8 cellular contexts compared by ENCODE assay signal in genomic region chr4:118849867-118850812, GRCh38. TPM values are rescaled to one million over a fixed set of nuclear protein-coding genes. Genes with fewer than 3 reads are reported as not detected.
A peak's percentile ranks its signal among the peaks of the same experiment; 100 is the strongest.
DNase-seq lines count a peak whose midpoint lies in the region; ATAC-seq, FAIRE-seq and TF ChIP-seq lines count a peak whose summit lies in the region.

No MANE protein-coding gene starts in this region.

- no peak for TF ChIP-seq POLR2A in K562 (conservative IDR thresholded peaks at IDR 0.05)

- no peak for FAIRE-seq in K562 (lab: Jason Lieb, UNC)

- ATAC-seq in HG02943 (IDR thresholded peaks at IDR 0.05; ENCODE audit: low read depth, unreplicated experiment) (peak; percentile 94), PC-3 (no peak), K562 (no peak)

- in situ Hi-C loops in K562 (cut with MboI) = no loop called here

- H3K4me3 ChIP-seq in PC-3 (ENCODE audit: low read length) (peak overlapping the region; percentile 48), K562 (no peak overlapping the region), liver (ENCODE audit: low read depth in 1 of 3, low read length in 3 of 3) (peak overlapping the region; percentile 55 to 92 (median 87)), urinary bladder (ENCODE audit: low read depth, low read length) (peak overlapping the region; percentile 47)

- BruUV-seq in PC-3 (replicated peaks; lab: Mats Ljungman, UMichigan) (no TSS peak), K562 (replicated peaks; lab: Mats Ljungman, UMichigan) (no TSS peak)

- H3K9ac ChIP-seq in PC-3 (ENCODE audit: low read length) (no peak overlapping the region), K562 (ENCODE audit: insufficient read depth in 1 of 2, low read depth in 2 of 2, low read length in 2 of 2) (no peak overlapping the region), liver (ENCODE audit: low read depth in 1 of 2, low read length in 2 of 2) (peak overlapping the region; percentile 61 to 94)

- no peaks in the 10 kb centered on the region for H4K20me1 ChIP-seq in PC-3 (ENCODE audit: low read length)
- H4K20me1 ChIP-seq in K562 (replicated peaks; ENCODE audit: control insufficient read depth, insufficient read depth, low read length) = no peaks in the 10 kb centered on the region

- peak; percentile 6 for DNase-seq in stimulated activated CD8-positive, alpha-beta memory T cell treated with anti-CD3 and anti-CD28 coated beads, Interleukin-12 subunit alpha, Interleukin-12 subunit beta, amount 100 ng/mL, for 1 hour (ENCODE audit: low read depth)
- DNase-seq in stimulated activated CD8-positive, alpha-beta memory T cell treated with anti-CD3 and anti-CD28 coated beads, Interleukin-4, amount 100 ng/mL, for 48 hours = no peak
- DNase-seq in PC-3 = peak; percentile 4
- DNase-seq in K562 (ENCODE audit: extremely low read depth in 1 of 4, low spot score in 3 of 4) = no peak
- no peak for DNase-seq in NCI-H526 (lab: John Stamatoyannopoulos, UW)

- CTCF ChIA-PET in PC-3 (lab: Charles Lee) = no interaction called here
- CTCF ChIA-PET in K562 (lab: Yijun Ruan, JAX; ENCODE audit: low intra/inter-chr PET ratio) = no interaction called here

- H3K27me3 ChIP-seq in PC-3 (ENCODE audit: low read length) (no peaks in the 10 kb centered on the region), K562 (ENCODE audit: control insufficient read depth in 2 of 2, insufficient read depth in 2 of 2, low read length in 2 of 2) (peaks cover 0 to 4% of the 10 kb centered on the region in 2 experiments; a peak in 2 of 5 replicates), liver (ENCODE audit: control insufficient read depth in 4 of 4, insufficient read depth in 4 of 4, low read length in 3 of 4) (no peaks in the 10 kb centered on the region)

- no peak for TF ChIP-seq EP300 in K562 (IDR thresholded peaks at IDR 0.05; ENCODE audit: low read length)

- TF ChIP-seq RAD21 in K562 (CRISPR knock-in tag; conservative IDR thresholded peaks at IDR 0.05 in 1 of 2, IDR thresholded peaks at IDR 0.05 in 1 of 2) (no peak), liver (IDR thresholded peaks at IDR 0.05) (no peak)

- H3K79me2 ChIP-seq in PC-3 (ENCODE audit: low read length) (no peaks in the 10 kb centered on the region), K562 (ENCODE audit: control insufficient read depth, insufficient read depth, low read length) (no peaks in the 10 kb centered on the region)

- H3K9me1 ChIP-seq in K562 (ENCODE audit: control insufficient read depth, insufficient read depth, low read length) = no peaks in the 10 kb centered on the region

- POLR2A ChIA-PET in PC-3 (lab: Charles Lee; ENCODE audit: unreplicated experiment) (no interaction called here), K562 (lab: Yijun Ruan, JAX) (no interaction called here)

- no peaks in the 10 kb centered on the region for H3K4me1 ChIP-seq in PC-3 (ENCODE audit: insufficient read depth, low read length)
- no peaks in the 10 kb centered on the region; a peak in 1 of 5 replicates for H3K4me1 ChIP-seq in K562 (replicated peaks in 1 of 2; ENCODE audit: control insufficient read depth in 2 of 2, insufficient read depth in 2 of 2, low read length in 2 of 2)
- H3K4me1 ChIP-seq in liver (ENCODE audit: control insufficient read depth in 4 of 4, insufficient read depth in 4 of 4, low read length in 3 of 4) = peaks cover 0 to 7% (median 4%) of the 10 kb centered on the region in 4 donors
- no peaks in the 10 kb centered on the region for H3K4me1 ChIP-seq in urinary bladder (ENCODE audit: insufficient read depth)

- H2AFZ ChIP-seq in PC-3 (ENCODE audit: low read length) (peak overlapping the region; percentile 82), K562 (ENCODE audit: low read depth, low read length) (peak overlapping the region; percentile 55)

- no peaks in the 10 kb centered on the region for H3K36me3 ChIP-seq in PC-3 (ENCODE audit: low read depth, low read length)
- H3K36me3 ChIP-seq in K562 (ENCODE audit: control insufficient read depth, insufficient read depth, low read length) = no peaks in the 10 kb centered on the region
- H3K36me3 ChIP-seq in liver (ENCODE audit: control insufficient read depth in 4 of 4, insufficient read depth in 3 of 4, low read depth in 1 of 4, low read length in 3 of 4) = no peaks in the 10 kb centered on the region
- no peaks in the 10 kb centered on the region for H3K36me3 ChIP-seq in urinary bladder (ENCODE audit: insufficient read depth)

- H3K27ac ChIP-seq in PC-3 (ENCODE audit: low read length) = no peak overlapping the region
- no peak overlapping the region for H3K27ac ChIP-seq in K562 (ENCODE audit: extremely low read depth, low read depth, low read length)
- H3K27ac ChIP-seq in liver (ENCODE audit: low read depth in 1 of 2, low read length in 2 of 2) = peak overlapping the region; percentile 61 to 70
- no peak overlapping the region for H3K27ac ChIP-seq in urinary bladder (ENCODE audit: low read depth)

- intact Hi-C loops in PC-3 (cut with micrococcal nuclease) = no loop called here
- intact Hi-C loops in K562 (cut with micrococcal nuclease) = no loop called here

- H3K4me2 ChIP-seq in PC-3 (ENCODE audit: low read length) (peak overlapping the region; percentile 73), K562 (ENCODE audit: insufficient read depth, low read length) (no peak overlapping the region; the same call in 1 of the 2 replicates)

- WGBS in K562 (ENCODE audit: insufficient coverage, low coverage, missing lambda C conversion rate) = 3% methylated on average over 7 of the region's 7 CpGs
- 33% methylated on average over 7 of the region's 7 CpGs for WGBS in liver
- 52% methylated on average over 7 of the region's 7 CpGs for WGBS in urinary bladder

- TF ChIP-seq CTCF in PC-3 (conservative IDR thresholded peaks at IDR 0.05; ENCODE audit: low read depth, low read length) (no peak), K562 (IDR thresholded peaks at IDR 0.05 in 2 of 3, conservative IDR thresholded peaks at IDR 0.05 in 1 of 3; ENCODE audit: insufficient read depth in 2 of 3, low read depth in 1 of 3, low read length in 3 of 3) (no peak), liver (IDR thresholded peaks at IDR 0.05; ENCODE audit: low read depth, low read length, missing input control) (no peak)

- H3K9me3 ChIP-seq in PC-3 (ENCODE audit: low read length) = no peaks in the 10 kb centered on the region
- H3K9me3 ChIP-seq in K562 (replicated peaks; ENCODE audit: control insufficient read depth, insufficient read depth, low read depth, low read length) = no peaks in the 10 kb centered on the region
- H3K9me3 ChIP-seq in liver (ENCODE audit: control insufficient read depth in 4 of 4, low read length in 3 of 4) = no peaks in the 10 kb centered on the region

- no peaks in the 10 kb centered on the region for H3F3A ChIP-seq in PC-3 (ENCODE audit: low read length, unreplicated experiment)

- no peaks in the 10 kb centered on the region for H3K9me2 ChIP-seq in PC-3 (replicated peaks; ENCODE audit: low read length)

TF ChIP-seq in K562, 482 proteins besides CTCF, POLR2A, EP300 and RAD21 (continues in another document):
- TF ChIP-seq NFIC (IDR thresholded peaks at IDR 0.05) = no peak
- TF ChIP-seq ELF1 (tag; IDR thresholded peaks at IDR 0.05) = 0 out of 2 replicates have a peak, but pooled peaks have one; percentile 56

TF ChIP-seq in liver, 16 proteins besides CTCF, POLR2A, EP300 and RAD21:
- TF ChIP-seq TAF1 (conservative IDR thresholded peaks at IDR 0.05) = peak; percentile 23
- TF ChIP-seq EGR1 (IDR thresholded peaks at IDR 0.05; ENCODE audit: low read depth in 2 of 2) = no peak
- peak; percentile 18 for TF ChIP-seq YY1 (IDR thresholded peaks at IDR 0.05)

RNA-seq across cellular contexts. Expression of gene SEC24D, which starts 14.2 kb away (rescaled TPM):
- 14.4 and 18.4 TPM in 2 replicates for total RNA-seq in PC-3 (2014; rRNA removed)
- 81.0 and 127 TPM in 2 replicates for total RNA-seq in K562 (2011; cell fraction: chromatin; rRNA removed; ENCODE audit: low replicate concordance)
- total RNA-seq in K562 (2011; cell fraction: nucleolus; rRNA removed) = 24.8 and 40.4 TPM in 2 replicates
- total RNA-seq in K562 (2011; cell fraction: nucleoplasm; rRNA removed) = 67.7 and 90.5 TPM in 2 replicates
- total RNA-seq in K562 (2014; rRNA removed) = 8.1 and 10.4 TPM in 2 replicates
- total RNA-seq in K562 (2014; rRNA removed; fragmentation: Illumina TruSeq; extraction: Trizol) = 15.0 and 16.5 TPM in 2 replicates
- total RNA-seq in K562 (2015; rRNA removed; fragmentation: Illumina TruSeq; extraction: Trizol) = 11.3 and 12.1 TPM in 2 replicates
- 20.0 and 20.1 TPM in 2 replicates for total RNA-seq in K562 (2021)
- 22.5 and 37.3 TPM in 2 replicates for polyA plus RNA-seq in K562 (2011; rRNA removed)
- polyA plus RNA-seq in K562 (2011; cell fraction: cytosol; rRNA removed) = 12.3 and 36.0 TPM in 2 replicates
- 44.1 and 66.0 TPM in 2 replicates for polyA plus RNA-seq in K562 (2011; cell fraction: nucleus; rRNA removed)
- polyA plus RNA-seq in K562 (2012) = 13.2 and 34.7 TPM in 2 replicates
- 16.8 and 19.6 TPM in 2 replicates for polyA plus RNA-seq in K562 (2014; fragmentation: Illumina TruSeq; extraction: Trizol)
- polyA plus RNA-seq in K562 (2014; fragmentation: Nextera tagmentation; extraction: Ambion mirVana) = 1 to 10 TPM; 7.1 to 8.1 TPM
- 9.0 and 10.5 TPM in 2 replicates for polyA plus RNA-seq in K562 (2014; rRNA removed)
- polyA minus RNA-seq in K562 (2011; rRNA and poly(A)+ RNA removed) = 34.8 and 79.8 TPM in 2 replicates
- 17.4 and 37.8 TPM in 2 replicates for polyA minus RNA-seq in K562 (2011; cell fraction: cytosol; rRNA and poly(A)+ RNA removed)
- polyA minus RNA-seq in K562 (2011; cell fraction: nucleus; rRNA and poly(A)+ RNA removed) = 39.9 and 102 TPM in 2 replicates
- total RNA-seq in liver = 10 to 100 TPM; 16.0 to 80.8 TPM
- 10 to 100 TPM; 18.1 to 49.3 TPM for polyA plus RNA-seq in liver
- 148 TPM for total RNA-seq in urinary bladder
- polyA plus RNA-seq in urinary bladder = 28.9 TPM

RNA-seq across cellular contexts. Expression of gene SYNPO2, which starts 38.5 kb away (rescaled TPM):
- total RNA-seq in PC-3 (2014; rRNA removed) (0.04 and 0.06 TPM in 2 replicates), K562 (2014; rRNA removed) (not detected in 2 replicates), K562 (2014; rRNA removed; fragmentation: Illumina TruSeq; extraction: Trizol) (not detected in 2 replicates), K562 (2015; rRNA removed; fragmentation: Illumina TruSeq; extraction: Trizol) (0.04 TPM in 1 of 2 replicates, not detected in the other), K562 (2021) (0.13 and 0.18 TPM in 2 replicates), liver (10 to 100 TPM in 1 of 2 donors, 1 to 10 TPM in 1; 2.7 to 10.9 TPM), urinary bladder (428 TPM)
- not detected in 2 replicates for total RNA-seq in K562 (2011; cell fraction: chromatin; rRNA removed; ENCODE audit: low replicate concordance)
- not detected in 2 replicates for total RNA-seq in K562 (2011; cell fraction: nucleolus; rRNA removed)
- not detected in 2 replicates for total RNA-seq in K562 (2011; cell fraction: nucleoplasm; rRNA removed)
- polyA plus RNA-seq in K562 (2011; rRNA removed) (not detected in 2 replicates), K562 (2014; fragmentation: Illumina TruSeq; extraction: Trizol) (0.03 TPM in 1 of 2 replicates, not detected in the other), K562 (2014; fragmentation: Nextera tagmentation; extraction: Ambion mirVana) (not detected), K562 (2014; rRNA removed) (not detected in 2 replicates), liver (1 to 10 TPM; 2.4 to 4.2 TPM), urinary bladder (529 TPM)
- polyA plus RNA-seq in K562 (2011; cell fraction: cytosol; rRNA removed) = not detected in 2 replicates
- polyA plus RNA-seq in K562 (2011; cell fraction: nucleus; rRNA removed) = not detected in 2 replicates
- polyA plus RNA-seq in K562 (2012) = 0.03 TPM in 2 replicates
- not detected in 2 replicates for polyA minus RNA-seq in K562 (2011; rRNA and poly(A)+ RNA removed)
- not detected in 2 replicates for polyA minus RNA-seq in K562 (2011; cell fraction: cytosol; rRNA and poly(A)+ RNA removed)
- polyA minus RNA-seq in K562 (2011; cell fraction: nucleus; rRNA and poly(A)+ RNA removed) = not detected in 2 replicates

Comparison
In these comparisons a context has a peak if more than half of its experiments do, and no peak if none do; other contexts are left out.
1. DNase-seq: peak in stimulated activated CD8-positive, alpha-beta memory T cell treated with anti-CD3 and anti-CD28 coated beads, Interleukin-12 subunit alpha, Interleukin-12 subunit beta, amount 100 ng/mL, for 1 hour (single experiment) and PC-3 (single experiment); none in stimulated activated CD8-positive, alpha-beta memory T cell treated with anti-CD3 and anti-CD28 coated beads, Interleukin-4, amount 100 ng/mL, for 48 hours (single experiment), K562 (0 of 4) and NCI-H526 (0 of 2).
2. H3K27ac ChIP-seq: peak in liver (2 of 2); none in PC-3 (single experiment), K562 (single experiment) and urinary bladder (single experiment).
3. H3K9ac ChIP-seq: peak in liver (2 of 2); none in PC-3 (single experiment) and K562 (0 of 2).
4. RNA of gene SYNPO2, which starts 38.5 kb away (total RNA-seq): 428 TPM in urinary bladder (single experiment); 2.7 to 10.9 TPM in liver, 0.04 to 0.06 TPM in PC-3 and 0.04 to 0.18 TPM in K562; every median in the first group is over 10 times any median in the second.